Comparison of ENCODE assay signal across 17 cellular contexts in the genomic region with DNA sequence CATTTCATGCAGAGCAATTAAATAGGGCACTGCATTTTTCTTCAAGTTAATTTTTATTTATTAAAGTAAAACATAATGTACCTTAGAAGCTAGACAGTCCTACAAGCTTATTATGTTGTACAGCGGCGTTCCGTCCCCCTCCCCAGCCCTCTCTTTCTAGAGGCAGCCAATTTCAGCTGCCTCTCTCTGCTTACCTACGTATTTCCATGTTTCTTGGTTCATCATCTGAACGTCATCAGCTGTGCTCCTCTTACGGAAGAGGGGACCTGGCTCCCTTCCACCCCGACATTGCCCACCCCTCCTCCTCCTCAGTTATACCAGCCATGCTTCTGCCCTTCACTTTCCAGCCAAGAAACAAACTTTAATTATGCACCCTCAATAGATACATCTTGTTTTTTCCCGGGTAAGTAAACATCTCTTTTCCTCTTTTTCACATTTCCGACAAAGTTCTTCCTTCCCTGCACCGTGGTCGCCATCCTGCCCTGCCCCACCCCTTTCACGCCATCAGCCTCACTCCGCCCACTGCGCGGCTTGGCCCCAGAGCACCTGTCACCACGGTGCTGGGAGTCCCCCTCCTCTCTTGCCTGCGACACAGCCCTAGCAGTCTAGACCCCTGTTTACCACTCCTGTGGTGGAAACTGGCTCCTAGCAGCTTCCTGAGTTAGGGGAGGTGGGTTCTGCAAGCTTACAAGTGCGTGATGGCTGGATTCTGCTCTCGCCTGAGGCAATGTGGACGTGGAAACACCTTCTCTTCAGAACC. TPM values are rescaled to one million over a fixed set of nuclear protein-coding genes. Genes with fewer than 3 reads are reported as not detected.
DNase-seq lines count a peak whose midpoint lies in the region; ATAC-seq and TF ChIP-seq lines count a peak whose summit lies in the region.
"Had no signal": no experiment of that assay in that cellular context is flagged by ENCODE, and none has a peak within 500 bp of the region (broad histone marks: within the 10 kb centered on the region; RNA-seq: fewer than 3 reads in every experiment).

No MANE protein-coding gene starts in this region.

- peaks cover 11% of the 10 kb centered on the region for H3K9me3 Mint-ChIP-seq in progenitor cell of endocrine pancreas (ENCODE audit: low read depth)

- no peak overlapping the region for H3K4me3 Mint-ChIP-seq in progenitor cell of endocrine pancreas (ENCODE audit: low read depth)
- H3K4me3 Mint-ChIP-seq: naive thymus-derived CD8-positive, alpha-beta T cell had no signal

- DNase-seq in activated CD8-positive, alpha-beta memory T cell treated with anti-CD3 and anti-CD28 coated beads for 24 hours, result peak; percentile 44
- DNase-seq in activated CD8-positive, alpha-beta memory T cell treated with anti-CD3 and anti-CD28 coated beads, Interleukin-2, amount 50 U/mL, for 4 hours, result no peak
- DNase-seq in left lobe of liver (ENCODE audit: low spot score), result peak; percentile 33
- peak; percentile 24 for DNase-seq in ureter (ENCODE audit: low spot score)
- no peak for DNase-seq in NCI-H2029 treated with DMSO at 0.1 percent for 48 hours (lab: John Stamatoyannopoulos, UW)
- no peak for DNase-seq in progenitor cell of endocrine pancreas (ENCODE audit: low spot score, unreplicated experiment)
- DNase-seq in activated CD4-positive, alpha-beta T cell treated with anti-CD3 and anti-CD28 coated beads, Interleukin-2, amount 50 U/mL, for 48 hours, result no peak
- DNase-seq: activated gamma-delta T cell, DMS 273 treated with DMSO at 0.1 percent for 48 hours, GM23248, mesenchymal stem cell, NCI-H1694, SIG-M5 had no signal

- no peak for ATAC-seq in left lobe of liver
- ATAC-seq: naive thymus-derived CD8-positive, alpha-beta T cell had no signal

- TF ChIP-seq CTCF in VCaP (conservative IDR thresholded peaks at IDR 0.05) (no peak), progenitor cell of endocrine pancreas (IDR thresholded peaks at IDR 0.05; ENCODE audit: unreplicated experiment) (no peak)

- no peaks in the 10 kb centered on the region for H3K27me3 Mint-ChIP-seq in progenitor cell of endocrine pancreas
- H3K27me3 Mint-ChIP-seq: naive thymus-derived CD8-positive, alpha-beta T cell had no signal

- H3K4me1 Mint-ChIP-seq in progenitor cell of endocrine pancreas (ENCODE audit: low read depth), result peaks cover 6% of the 10 kb centered on the region

- H3K36me3 Mint-ChIP-seq in progenitor cell of endocrine pancreas (ENCODE audit: insufficient read depth), result peaks cover 62% of the 10 kb centered on the region

- no peak overlapping the region for H3K27ac Mint-ChIP-seq in progenitor cell of endocrine pancreas

- peak overlapping the region; percentile 75 for H3K27ac ChIP-seq in VCaP
- H3K27ac ChIP-seq: GM23248, hepatocyte, psoas muscle had no signal

RNA-seq across cellular contexts. Expression of gene SLC37A1, which starts 57.9 kb away (rescaled TPM):
- 5.0 TPM for total RNA-seq in left lobe of liver
- 48.0 TPM for total RNA-seq in ureter
- total RNA-seq in progenitor cell of endocrine pancreas, result 58.4 and 60.2 TPM in 2 replicates
- total RNA-seq: GM23248 had no signal

Comparison
In these comparisons a context has a peak if more than half of its experiments do, and no peak if none do; other contexts are left out.
1. DNase-seq: peak in activated CD8-positive, alpha-beta memory T cell treated with anti-CD3 and anti-CD28 coated beads for 24 hours (single experiment), left lobe of liver (single experiment) and ureter (single experiment); none in activated CD8-positive, alpha-beta memory T cell treated with anti-CD3 and anti-CD28 coated beads, Interleukin-2, amount 50 U/mL, for 4 hours (single experiment), NCI-H2029 treated with DMSO at 0.1 percent for 48 hours (single experiment), progenitor cell of endocrine pancreas (single experiment) and activated CD4-positive, alpha-beta T cell treated with anti-CD3 and anti-CD28 coated beads, Interleukin-2, amount 50 U/mL, for 48 hours (0 of 2).